In the genomic region with DNA sequence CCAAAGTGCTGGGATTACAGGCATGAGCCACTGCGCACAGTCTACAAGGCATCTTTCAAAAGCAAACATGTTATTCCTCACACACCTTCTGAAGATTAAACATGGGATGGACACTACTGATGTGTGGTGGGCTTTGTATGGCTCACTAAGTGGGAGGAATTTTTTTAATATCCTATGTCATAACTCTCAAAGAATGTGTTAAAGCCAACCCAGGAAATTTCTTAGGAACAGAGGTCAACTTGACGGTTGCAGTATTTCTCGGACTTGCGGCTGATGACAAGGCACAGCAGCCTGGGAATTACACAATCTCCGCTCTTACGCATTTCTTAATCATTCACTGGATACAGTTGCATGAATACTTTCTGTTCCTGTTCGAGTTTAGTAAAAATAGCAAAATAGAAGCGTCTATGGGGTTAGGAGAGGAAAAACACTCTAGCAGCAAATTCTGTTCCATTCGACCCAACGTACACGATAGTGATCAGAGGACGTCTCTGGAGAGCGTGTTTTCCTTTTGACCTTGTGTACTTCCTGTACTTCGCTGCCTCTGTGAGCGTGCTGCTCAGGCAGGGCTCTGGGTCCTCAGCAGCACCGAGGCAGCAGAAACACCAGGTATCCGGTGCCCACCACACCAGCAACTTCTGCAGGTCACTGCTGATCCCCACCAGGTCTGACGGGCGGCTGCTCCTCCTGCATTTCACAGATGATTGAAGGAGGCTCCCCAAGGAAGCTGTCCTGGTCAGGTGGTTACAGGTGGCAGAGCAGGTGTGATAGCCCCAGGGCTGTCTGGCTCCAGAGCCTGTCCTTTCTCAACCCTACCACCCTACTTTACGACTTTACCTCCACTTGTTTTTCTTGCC, we compare ENCODE assay signal across 8 cellular contexts. TPM values are rescaled to one million over a fixed set of nuclear protein-coding genes. Genes with fewer than 3 reads are reported as not detected.
DNase-seq lines count a peak whose midpoint lies in the region; ATAC-seq and TF ChIP-seq lines count a peak whose summit lies in the region.

No MANE protein-coding gene starts in this region.

- H3K36me3 ChIP-seq in duodenal mucosa (ENCODE audit: control insufficient read depth in 1 of 2, insufficient read depth in 2 of 2, low read length in 2 of 2) (no peaks in the 10 kb centered on the region), transverse colon (no peaks in the 10 kb centered on the region)

- intact Hi-C loops in transverse colon (cut with DNase I; ENCODE audit: low total_unique reads) = no loop called here

- DNase-seq in AG04449 (ENCODE audit: low read depth, low spot score) = peak; percentile 92
- peak; percentile 69 for DNase-seq in T1000 (lab: John Stamatoyannopoulos, UW)
- DNase-seq in midbrain (lab: John Stamatoyannopoulos, UW) = peak; percentile 43
- DNase-seq in transverse colon = peak; percentile 61
- DNase-seq in NCI-H1105 treated with DMSO at 0.1 percent for 48 hours (lab: John Stamatoyannopoulos, UW) = no peak

- H3K9ac ChIP-seq in duodenal mucosa (ENCODE audit: low read depth in 1 of 2, low read length in 2 of 2) = peak overlapping the region; percentile 56 to 58

- TF ChIP-seq CTCF in AG04449 (IDR thresholded peaks at IDR 0.05; ENCODE audit: insufficient read depth, low read length, missing control alignments) = no peak
- TF ChIP-seq CTCF in transverse colon (IDR thresholded peaks at IDR 0.05) = no peak

- TF ChIP-seq POLR2A in transverse colon (IDR thresholded peaks at IDR 0.05) = peak; percentile 47

- H3K4me3 ChIP-seq in AG04449 (ENCODE audit: low read depth, low read length) = peak overlapping the region; percentile 49
- peak overlapping the region; percentile 61 to 72 for H3K4me3 ChIP-seq in duodenal mucosa (ENCODE audit: low read depth in 1 of 2, low read length in 2 of 2)
- peak overlapping the region in 2 of 4 donors; percentile 11 to 30 for H3K4me3 ChIP-seq in transverse colon

- H3K27me3 ChIP-seq in duodenal mucosa (ENCODE audit: control insufficient read depth in 1 of 2, insufficient read depth in 2 of 2, low read length in 2 of 2) (no peaks in the 10 kb centered on the region), transverse colon (no peaks in the 10 kb centered on the region)

- WGBS in transverse colon (ENCODE audit: low coverage in 1 of 2), 2 donors = 22 to 24% methylated on average over 12 to 20 of the region's 20 CpGs

- in situ Hi-C loops in transverse colon (cut with MboI; ENCODE audit: low pct_ligation_motif_present in 1 of 4, low pct_unique_long_range_greater_than_20kb in 1 of 4, low sequenced_read_pairs in 3 of 4) = no loop called here

- CTCF ChIA-PET in AG04449 (lab: Yijun Ruan, JAX) = interaction anchor here (5.5 kb wide), 1 partner anchor 32 kb away, joined by 28 read pairs; no protein-coding TSS in a partner anchor

- ATAC-seq in GM18868 (IDR thresholded peaks at IDR 0.05; ENCODE audit: unreplicated experiment) (peak; percentile 31), HG03460 (IDR thresholded peaks at IDR 0.05; ENCODE audit: unreplicated experiment) (peak; percentile 57)

- H3K4me1 ChIP-seq in duodenal mucosa (ENCODE audit: control insufficient read depth in 1 of 2, insufficient read depth in 2 of 2, low read length in 2 of 2) (peaks cover 11 to 20% of the 10 kb centered on the region in 2 donors), transverse colon (peaks cover 0 to 21% (median 8%) of the 10 kb centered on the region in 4 donors)

- TF ChIP-seq EP300 in transverse colon (IDR thresholded peaks at IDR 0.05; ENCODE audit: low read depth) = peak; percentile 91

- H3K9me3 ChIP-seq in duodenal mucosa (ENCODE audit: control insufficient read depth in 1 of 2, low read length in 2 of 2) (no peaks in the 10 kb centered on the region), transverse colon (no peaks in the 10 kb centered on the region)

- peak overlapping the region; percentile 89 for H3K27ac ChIP-seq in duodenal mucosa (ENCODE audit: low read depth, low read length)
- peak overlapping the region; percentile 75 to 84 (median 78) for H3K27ac ChIP-seq in transverse colon

- POLR2A ChIA-PET in AG04449 (lab: Yijun Ruan, JAX) = no interaction called here

RNA-seq across cellular contexts. Expression of a gene that starts 26.4 kb away (rescaled TPM):
- total RNA-seq in transverse colon = 10 to 100 TPM in 3 of 4 donors, 1 to 10 TPM in 1; 9.0 to 83.8 (median 20.3) TPM
